24 cellular contexts compared by ENCODE assay signal in genomic region chr1:222157612-222158011, GRCh38.
"Had no signal": no experiment of that assay in that cellular context is flagged by ENCODE, and none has a peak within 500 bp of the region (broad histone marks: within the 10 kb centered on the region; RNA-seq: fewer than 3 reads in every experiment).

No MANE protein-coding gene starts in this region.

- DNase-seq: colonic mucosa; cortex of kidney; dermis blood vessel endothelial cell; dorsolateral prefrontal cortex; effector CD4-positive, alpha-beta T cell; effector CD8-positive, alpha-beta T cell; effector memory CD4-positive, alpha-beta T cell; effector memory CD8-positive, alpha-beta T cell; endodermal cell; erythroblast; esophagus squamous epithelium; foreskin fibroblast; foreskin keratinocyte; foreskin melanocyte; gastrocnemius medialis; glutamatergic neuron; head of caudate nucleus; heart left ventricle; heart right ventricle had no signal

- H3K4me3 ChIP-seq: colonic mucosa, coronary artery, dorsolateral prefrontal cortex, esophagus muscularis mucosa, esophagus squamous epithelium, gastrocnemius medialis, gastroesophageal sphincter, heart left ventricle, heart right ventricle had no signal

- H3K27ac ChIP-seq: colonic mucosa, coronary artery, dorsolateral prefrontal cortex, epithelial cell of prostate, esophagus muscularis mucosa, esophagus squamous epithelium, foreskin keratinocyte, gastrocnemius medialis, gastroesophageal sphincter, heart left ventricle, heart right ventricle had no signal

- H3K36me3 ChIP-seq: colonic mucosa, esophagus muscularis mucosa, esophagus squamous epithelium, gastrocnemius medialis, gastroesophageal sphincter, heart left ventricle, heart right ventricle had no signal

- H3K9me3 ChIP-seq: colonic mucosa, gastrocnemius medialis had no signal

- H3K4me3 Mint-ChIP-seq: dendritic cell treated with granulocyte-macrophage colony-stimulating factor and Interleukin-4, amounts not matched to agents 40 ng/mL and 50 ng/mL, for 4 days; effector memory CD8-positive, alpha-beta T cell; endodermal cell had no signal

- H3K4me1 ChIP-seq: colonic mucosa, esophagus muscularis mucosa, foreskin keratinocyte, gastrocnemius medialis, gastroesophageal sphincter, heart left ventricle, heart right ventricle had no signal

- H3K27me3 Mint-ChIP-seq: dendritic cell treated with granulocyte-macrophage colony-stimulating factor and Interleukin-4, amounts not matched to agents 40 ng/mL and 50 ng/mL, for 4 days; effector memory CD8-positive, alpha-beta T cell had no signal

- H3K27me3 ChIP-seq: colonic mucosa, dorsolateral prefrontal cortex, esophagus muscularis mucosa, esophagus squamous epithelium, foreskin keratinocyte, gastrocnemius medialis, gastroesophageal sphincter, heart left ventricle, heart right ventricle had no signal

- H3K27ac Mint-ChIP-seq: dendritic cell treated with granulocyte-macrophage colony-stimulating factor and Interleukin-4, amounts not matched to agents 40 ng/mL and 50 ng/mL, for 4 days; effector memory CD8-positive, alpha-beta T cell; endodermal cell had no signal
